In genomic region chr16:68073902-68074760, GRCh38 we compare ENCODE assay signal across 14 cellular contexts. TPM values are rescaled to one million over a fixed set of nuclear protein-coding genes. Genes with fewer than 3 reads are reported as not detected.
DNase-seq lines count a peak whose midpoint lies in the region; ATAC-seq and TF ChIP-seq lines count a peak whose summit lies in the region.
"Had no signal": no experiment of that assay in that cellular context is flagged by ENCODE, and none has a peak within 500 bp of the region (broad histone marks: within the 10 kb centered on the region; RNA-seq: fewer than 3 reads in every experiment).

No MANE protein-coding gene starts in this region.

- peak overlapping the region; percentile 90 for H3K4me2 ChIP-seq in DOHH2 (ENCODE audit: low read length)

- peaks cover 68% of the 10 kb centered on the region for H3K36me3 ChIP-seq in DOHH2 (ENCODE audit: control insufficient read depth, low read length)
- peaks cover 11 to 88% of the 10 kb centered on the region in 2 experiments; a peak in 2 of 3 replicates for H3K36me3 ChIP-seq in HEK293 (ENCODE audit: control insufficient read depth in 2 of 2, insufficient read depth in 1 of 2, low read length in 2 of 2)

- H3K27me3 Mint-ChIP-seq in immature natural killer cell (ENCODE audit: low read depth in 3 of 3) = peaks cover 2 to 7% (median 6%) of the 10 kb centered on the region in 3 donors

- H3K4me3 ChIP-seq in DOHH2 (ENCODE audit: low read length) (peak overlapping the region; percentile 65), HEK293 (ENCODE audit: low read depth, low read length) (no peak overlapping the region)
- H3K4me3 ChIP-seq: SJSA1 had no signal

- no peaks in the 10 kb centered on the region for H4K20me1 ChIP-seq in DOHH2 (ENCODE audit: control insufficient read depth, insufficient read depth, low read depth, low read length)

- H3K4me1 ChIP-seq in DOHH2 (ENCODE audit: control insufficient read depth, low read length) = peaks cover 84% of the 10 kb centered on the region
- H3K4me1 ChIP-seq in HEK293 (ENCODE audit: control insufficient read depth, insufficient read depth, low read length) = no peaks in the 10 kb centered on the region
- H3K4me1 ChIP-seq: SJSA1 had no signal

- H3K27me3 ChIP-seq in DOHH2 (ENCODE audit: control insufficient read depth, low read length) = no peaks in the 10 kb centered on the region
- H3K27me3 ChIP-seq: SJSA1 had no signal

- H3K9me3 ChIP-seq in DOHH2 (ENCODE audit: control insufficient read depth, insufficient read depth, low read length) (no peaks in the 10 kb centered on the region), HEK293 (ENCODE audit: control insufficient read depth, insufficient read depth, low read depth, low read length) (no peaks in the 10 kb centered on the region)
- H3K9me3 ChIP-seq: SJSA1 had no signal

- H3K27ac Mint-ChIP-seq in immature natural killer cell = peak overlapping the region; percentile 88 to 98 (median 95)

- no peak for ATAC-seq in HG03469 (IDR thresholded peaks at IDR 0.05; ENCODE audit: unreplicated experiment)

- peaks cover 9 to 30% (median 15%) of the 10 kb centered on the region in 3 donors for H3K36me3 Mint-ChIP-seq in immature natural killer cell

- no peaks in the 10 kb centered on the region for H3K79me2 ChIP-seq in DOHH2 (ENCODE audit: control insufficient read depth, low read length)
- H3K79me2 ChIP-seq: parathyroid adenoma had no signal

- H3K9me3 Mint-ChIP-seq in immature natural killer cell = no peaks in the 10 kb centered on the region

- CTCF ChIA-PET in HEK293 (lab: Yijun Ruan, JAX) = interaction anchor here (0.6 to 0.9 kb wide), 3 partner anchors 9 to 160 kb away, joined by 3 to 4 read pairs (median 3); no protein-coding TSS in a partner anchor
- CTCF ChIA-PET in RWPE1 (lab: Yijun Ruan, JAX) = interaction anchor here (0.6 to 0.7 kb wide), 2 partner anchors 9 to 52 kb away, joined by 3 read pairs; no protein-coding TSS in a partner anchor

- peaks cover 19% of the 10 kb centered on the region for H3F3A ChIP-seq in DOHH2 (ENCODE audit: control insufficient read depth, insufficient read depth)

- peaks cover 90 to 91% of the 10 kb centered on the region in 2 donors for H3K4me1 Mint-ChIP-seq in immature natural killer cell

- TF ChIP-seq CTCF in DOHH2 (IDR thresholded peaks at IDR 0.05; ENCODE audit: low read depth, low read length, poor library complexity, severe bottlenecking) = no peak
- no peak for TF ChIP-seq CTCF in HEK293 (tag by site-specific recombination; IDR thresholded peaks at IDR 0.05)
- no peak for TF ChIP-seq CTCF in RWPE1 (conservative IDR thresholded peaks at IDR 0.05; ENCODE audit: low read depth)

- H3K27ac ChIP-seq in DOHH2 (ENCODE audit: low read depth, low read length) = peak overlapping the region; percentile 74
- no peak overlapping the region for H3K27ac ChIP-seq in HEK293 (ENCODE audit: extremely low read depth, low read depth, low read length)
- H3K27ac ChIP-seq in RWPE1 = peak overlapping the region; percentile 88; the same call in 1 of the 2 replicates
- H3K27ac ChIP-seq: parathyroid adenoma, SJSA1 had no signal

- POLR2A ChIA-PET in HEK293 (lab: Yijun Ruan, JAX) (interaction anchor here (1.3 to 2.2 kb wide), 2 partner anchors 11 kb away, joined by 4 to 9 read pairs; partner anchors contain the start of gene NFATC3), RWPE1 (lab: Yijun Ruan, JAX; ENCODE audit: low non-redundant PET) (interaction anchor here (0.9 kb wide), 1 partner anchor 10 kb away, joined by 5 read pairs; no protein-coding TSS in a partner anchor)

- no peak for DNase-seq in RWPE1 (ENCODE audit: low spot score)
- DNase-seq in immature natural killer cell = no peak
- no peak for DNase-seq in GDM1 (lab: John Stamatoyannopoulos, UW)
- DNase-seq in ecto neural progenitor cell (ENCODE audit: low spot score) = no peak
- DNase-seq in HPDE6-E6E7 (ENCODE audit: extremely low spot score) = no peak
- DNase-seq: Calu3, NCI-H1092, NCI-H526 treated with DMSO at 0.1 percent for 48 hours had no signal

- H3K9me2 ChIP-seq in DOHH2 (replicated peaks; ENCODE audit: control insufficient read depth, low read length) = no peaks in the 10 kb centered on the region

- peak overlapping the region; percentile 78 to 95 (median 85) for H3K4me3 Mint-ChIP-seq in immature natural killer cell

TF ChIP-seq in HEK293, 187 proteins besides CTCF, POLR2A, EP300 and RAD21:
- no peak for TF ChIP-seq ZNF624 (tag by site-specific recombination; IDR thresholded peaks at IDR 0.05)
- TF ChIP-seq SCRT1 (tag by site-specific recombination; IDR thresholded peaks at IDR 0.05; ENCODE audit: borderline replicate concordance) = peak; percentile 90
- no peak for TF ChIP-seq ZNF280D (tag by site-specific recombination; IDR thresholded peaks at IDR 0.05)
- TF ChIP-seq SCRT2 (tag by site-specific recombination; IDR thresholded peaks at IDR 0.05) = peak; percentile 93

RNA-seq across cellular contexts. Expression of gene NFATC3, which starts 11.0 kb away (rescaled TPM):
- 100 to 1,000 TPM in 2 of 3 donors, 10 to 100 TPM in 1; 66.5 to 160 (median 119) TPM for polyA plus RNA-seq in immature natural killer cell

RNA-seq across cellular contexts. Expression of gene DUS2, which starts 51.0 kb away (rescaled TPM):
- polyA plus RNA-seq in immature natural killer cell = 10 to 100 TPM in 2 of 3 donors, 1 to 10 TPM in 1; 9.3 to 23.7 (median 16.8) TPM

RNA-seq across cellular contexts. Expression of gene DDX28, which starts 51.1 kb away (rescaled TPM):
- 10 to 100 TPM; 45.3 to 59.4 (median 55.0) TPM for polyA plus RNA-seq in immature natural killer cell

RNA-seq across cellular contexts. Expression of gene DPEP2NB, which starts 58.4 kb away (rescaled TPM):
- polyA plus RNA-seq in immature natural killer cell = not detected
- polyA plus RNA-seq: liver had no signal
